Comparison of ENCODE assay signal across 1 cellular context in genomic region chr7:27118580-27118979, GRCh38.
TF ChIP-seq lines count a peak whose summit lies in the region.

No MANE protein-coding gene starts in this region.

TF ChIP-seq in WTC11, 78 proteins besides CTCF, POLR2A, EP300 and RAD21 (continued from another document):
- no peak for TF ChIP-seq ZNF263 (CRISPR knock-in tag; IDR thresholded peaks at IDR 0.05; ENCODE audit: low read depth)
- TF ChIP-seq ETV6 (CRISPR knock-in tag; IDR thresholded peaks at IDR 0.05): no peak
- TF ChIP-seq FOXJ3 (CRISPR knock-in tag; IDR thresholded peaks at IDR 0.05; ENCODE audit: borderline replicate concordance): no peak
- TF ChIP-seq SOX15 (CRISPR knock-in tag; IDR thresholded peaks at IDR 0.05): no peak
- TF ChIP-seq ZNF232 (CRISPR knock-in tag; IDR thresholded peaks at IDR 0.05): no peak
- no peak for TF ChIP-seq ZMAT4 (CRISPR knock-in tag; IDR thresholded peaks at IDR 0.05)
- TF ChIP-seq FOXP4 (CRISPR knock-in tag; IDR thresholded peaks at IDR 0.05): no peak
- TF ChIP-seq FOXP1 (CRISPR knock-in tag; IDR thresholded peaks at IDR 0.05; ENCODE audit: borderline replicate concordance): no peak
TF ChIP-seq in WTC11: peak in this region for 0.
